Comparison of ENCODE assay signal across 9 cellular contexts in genomic region chr2:174606336-174606735, GRCh38. TPM values are rescaled to one million over a fixed set of nuclear protein-coding genes. Genes with fewer than 3 reads are reported as not detected.
A peak's percentile ranks its signal among the peaks of the same experiment; 100 is the strongest.
DNase-seq lines count a peak whose midpoint lies in the region; ATAC-seq and TF ChIP-seq lines count a peak whose summit lies in the region.
"Had no signal": no experiment of that assay in that cellular context is flagged by ENCODE, and none has a peak within 500 bp of the region (broad histone marks: within the 10 kb centered on the region; RNA-seq: fewer than 3 reads in every experiment).

No MANE protein-coding gene starts in this region.

- peak in 1 of 2 donors; percentile 60 for TF ChIP-seq EP300 in tibial nerve (IDR thresholded peaks at IDR 0.05)

- POLR2A ChIA-PET in A673 (lab: Charles Lee; ENCODE audit: low non-redundant PET): no interaction called here

- TF ChIP-seq CTCF in A673 (conservative IDR thresholded peaks at IDR 0.05; ENCODE audit: low read depth, low read length) (no peak), tibial nerve (IDR thresholded peaks at IDR 0.05) (no peak)

- H3K27ac ChIP-seq in A673 (ENCODE audit: low read depth, low read length, poor library complexity, severe bottlenecking): no peak overlapping the region
- peak overlapping the region in 3 of 4 donors; percentile 8 to 82 (median 62) for H3K27ac ChIP-seq in tibial nerve
- H3K27ac ChIP-seq: pancreas had no signal

- peak overlapping the region; percentile 61 for H3K27ac Mint-ChIP-seq in T-helper 2 cell treated with Interferon-gamma antibody and Interleukin-4, amounts not matched to agents 5 μg/mL and 100 μg/mL, for 36 hours

- H3K9me3 ChIP-seq in A673 (ENCODE audit: low read depth, low read length, poor library complexity, severe bottlenecking): no peaks in the 10 kb centered on the region
- no peaks in the 10 kb centered on the region for H3K9me3 ChIP-seq in tibial nerve
- H3K9me3 ChIP-seq: pancreas had no signal

- H3K27me3 Mint-ChIP-seq in T-helper 2 cell treated with Interferon-gamma antibody and Interleukin-4, amounts not matched to agents 5 μg/mL and 100 μg/mL, for 36 hours (ENCODE audit: low read depth): no peaks in the 10 kb centered on the region

- H3K4me3 ChIP-seq in A673 (ENCODE audit: low read depth, low read length, poor library complexity, severe bottlenecking) (no peak overlapping the region), tibial nerve (no peak overlapping the region)
- H3K4me3 ChIP-seq: pancreas had no signal

- H3K4me1 ChIP-seq in A673 (ENCODE audit: insufficient read depth, low read length, poor library complexity, severe bottlenecking) (no peaks in the 10 kb centered on the region), tibial nerve (peaks cover 3 to 92% (median 50%) of the 10 kb centered on the region in 4 donors)
- H3K4me1 ChIP-seq: pancreas had no signal

- TF ChIP-seq POLR2A in tibial nerve (IDR thresholded peaks at IDR 0.05): no peak

- 30 to 43% methylated on average over 3 of the region's 3 CpGs for WGBS in tibial nerve, 2 donors

- H3K4me3 Mint-ChIP-seq in T-helper 2 cell treated with Interferon-gamma antibody and Interleukin-4, amounts not matched to agents 5 μg/mL and 100 μg/mL, for 36 hours: peak overlapping the region; percentile 19

- H3K36me3 ChIP-seq in A673 (ENCODE audit: insufficient read depth, low read length, poor library complexity, severe bottlenecking) (no peaks in the 10 kb centered on the region), tibial nerve (no peaks in the 10 kb centered on the region)
- H3K36me3 ChIP-seq: pancreas had no signal

- H3K4me1 Mint-ChIP-seq in T-helper 2 cell treated with Interferon-gamma antibody and Interleukin-4, amounts not matched to agents 5 μg/mL and 100 μg/mL, for 36 hours (ENCODE audit: low read depth): peaks cover 80% of the 10 kb centered on the region

- intact Hi-C loops in A673 (cut with micrococcal nuclease; ENCODE audit: unreplicated experiment): no loop called here

- H3K36me3 Mint-ChIP-seq in T-helper 2 cell treated with Interferon-gamma antibody and Interleukin-4, amounts not matched to agents 5 μg/mL and 100 μg/mL, for 36 hours (ENCODE audit: low read depth): peaks cover 53% of the 10 kb centered on the region

- no peak for ATAC-seq in HG02884 (IDR thresholded peaks at IDR 0.05; ENCODE audit: unreplicated experiment)
- ATAC-seq in HG03457 (IDR thresholded peaks at IDR 0.05; ENCODE audit: unreplicated experiment): no peak
- ATAC-seq in HG03571 (IDR thresholded peaks at IDR 0.05; ENCODE audit: unreplicated experiment): no peak

- H3K27me3 ChIP-seq in A673 (replicated peaks; ENCODE audit: insufficient read depth, low read depth, low read length, poor library complexity) (no peaks in the 10 kb centered on the region), tibial nerve (no peaks in the 10 kb centered on the region)
- H3K27me3 ChIP-seq: pancreas had no signal

- DNase-seq in A673 (ENCODE audit: low spot score) (peak; percentile 32), H4 (ENCODE audit: low spot score) (peak; percentile 17), fibroblast of peridontal ligament (ENCODE audit: extremely low read depth) (peak; percentile 82), tibial nerve (ENCODE audit: low spot score in 2 of 2) (peak in 1 of 2 donors; percentile 67)
- DNase-seq in T-helper 2 cell treated with Interferon-gamma antibody and Interleukin-4, amounts not matched to agents 5 μg/mL and 100 μg/mL, for 36 hours (ENCODE audit: low spot score): no peak
- DNase-seq: pancreas had no signal

- CTCF ChIA-PET in A673 (lab: Charles Lee): no interaction called here

- BruUV-seq in A673 (replicated peaks; lab: Mats Ljungman, UMichigan): no TSS peak

- H3K9me3 Mint-ChIP-seq in T-helper 2 cell treated with Interferon-gamma antibody and Interleukin-4, amounts not matched to agents 5 μg/mL and 100 μg/mL, for 36 hours: no peaks in the 10 kb centered on the region

RNA-seq across cellular contexts. Expression of gene WIPF1, which starts 8.7 kb away (rescaled TPM):
- total RNA-seq in A673 (2021) (1.1 and 1.7 TPM in 2 replicates), tibial nerve (10 to 100 TPM; 43.2 to 63.8 (median 52.9) TPM)
- 6.3 and 7.3 TPM in 2 replicates for total RNA-seq in H4 (2014; rRNA removed; shearing (Covaris generic))
